Comparison of ENCODE assay signal across 35 cellular contexts in the genomic region with DNA sequence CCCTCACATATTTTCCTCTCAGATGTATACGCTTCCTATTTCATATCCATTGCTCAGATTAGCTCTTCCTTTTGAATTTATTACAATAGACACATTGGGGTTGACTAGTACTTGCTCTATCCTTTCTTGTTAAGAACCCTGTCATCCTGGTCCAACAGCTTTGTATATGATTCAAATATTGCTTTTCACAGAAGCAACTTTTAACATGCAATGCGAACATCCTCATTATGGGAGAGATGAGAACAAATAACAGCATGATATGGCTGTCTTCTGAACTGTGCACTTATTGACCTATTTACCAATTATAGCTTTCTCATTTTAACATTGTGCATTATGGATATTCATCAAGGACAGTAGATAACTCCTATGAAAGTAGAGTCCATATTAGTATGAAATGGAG.
"Had no signal": no experiment of that assay in that cellular context is flagged by ENCODE, and none has a peak within 500 bp of the region (broad histone marks: within the 10 kb centered on the region; RNA-seq: fewer than 3 reads in every experiment).

No MANE protein-coding gene starts in this region.

- H3K4me3 ChIP-seq: ascending aorta, cardiac muscle cell, PC-9 had no signal

- ATAC-seq: activated CD8-positive, alpha-beta memory T cell treated with anti-CD3 and anti-CD28 coated beads, Interleukin-2, amount 10 ng/mL, durations not matched to agents 7 days and 5 days; activated T-cell treated with anti-CD3 and anti-CD28 coated beads, Interleukin-2, amount 50 U/mL, for 72 hours; activated T-helper 17 cell treated with anti-CD3 and anti-CD28 coated beads, Interleukin-2, amount 50 U/mL, for 72 hours; Right ventricle myocardium inferior had no signal

- FAIRE-seq: RCC 7860 had no signal

- H3K27me3 ChIP-seq: ascending aorta, cardiac muscle cell had no signal

- DNase-seq: activated B cell treated with CpG ODN at 0.5 μM for 24 hours; activated CD4-positive, alpha-beta memory T cell treated with anti-CD3 and anti-CD28 coated beads for 36 hours; activated CD4-positive, alpha-beta T cell treated with anti-CD3 and anti-CD28 coated beads for 4 hours; activated CD4-positive, alpha-beta T cell treated with anti-CD3 and anti-CD28 coated beads, Interleukin-2, amount 50 U/mL, for 1 hour; activated CD4-positive, CD25-positive, alpha-beta regulatory T cell treated with anti-CD3 and anti-CD28 coated beads, Interleukin-2, amount 50 U/mL, for 72 hours; activated CD8-positive, alpha-beta memory T cell treated with anti-CD3 and anti-CD28 coated beads for 24 hours; activated CD8-positive, alpha-beta memory T cell treated with anti-CD3 and anti-CD28 coated beads, Interleukin-2, amount 10 ng/mL, durations not matched to agents 7 days and 5 days; activated CD8-positive, alpha-beta memory T cell treated with anti-CD3 and anti-CD28 coated beads, Interleukin-2, amount 50 U/mL, for 48 hours; activated effector memory CD4-positive, alpha-beta T cell treated with anti-CD3 and anti-CD28 coated beads, Interleukin-2, amount 50 U/mL, for 16 hours; activated naive CD4-positive, alpha-beta T cell; activated naive CD4-positive, alpha-beta T cell treated with anti-CD3 and anti-CD28 coated beads, Interleukin-2, amount 50 U/mL, for 16 hours; activated naive CD8-positive, alpha-beta T cell treated with anti-CD3 and anti-CD28 coated beads for 36 hours; activated T-cell treated with anti-CD3 and anti-CD28 coated beads, Interleukin-2, amount 50 U/mL, for 72 hours; amniotic stem cell; NCI-H1048; NCI-H1436 treated with DMSO at 0.1 percent for 48 hours; NCI-H1694 treated with DMSO at 0.1 percent for 48 hours; NCI-H2029; NCI-H345; NCI-H524 treated with DMSO at 0.1 percent for 48 hours; NK-92 treated with Interleukin-12 subunit alpha and Interleukin-12 subunit beta, amount 100 ng/mL, for 24 hours; PC-9; SIG-M5; SW 1271; T-helper 1 cell; T-helper 2 cell; T-helper 9 cell had no signal

- H3K4me1 ChIP-seq: ascending aorta had no signal

- H3K9ac ChIP-seq: KMS-11 had no signal

- H3K27ac ChIP-seq: ascending aorta, cardiac muscle cell, KMS-11, PC-9, RWPE1, VCaP had no signal

- H3K36me3 ChIP-seq: ascending aorta, cardiac muscle cell had no signal

- H3K9me3 ChIP-seq: ascending aorta had no signal

- H3K4me2 ChIP-seq: KMS-11, PC-9 had no signal
